11 cellular contexts compared by ENCODE assay signal in genomic region chr12:19507823-19508222, GRCh38.
DNase-seq lines count a peak whose midpoint lies in the region; ATAC-seq and TF ChIP-seq lines count a peak whose summit lies in the region.
"Had no signal": no experiment of that assay in that cellular context is flagged by ENCODE, and none has a peak within 500 bp of the region (broad histone marks: within the 10 kb centered on the region; RNA-seq: fewer than 3 reads in every experiment).

No MANE protein-coding gene starts in this region.

- TF ChIP-seq CTCF in fibroblast of the aortic adventitia (IDR thresholded peaks at IDR 0.05; ENCODE audit: insufficient read depth, low read length) (peak; percentile 44), retinal pigment epithelial cell (conservative IDR thresholded peaks at IDR 0.05; ENCODE audit: low read depth, low read length) (peak; percentile 27)

- ATAC-seq in SK-N-SH treated with all-trans-retinoic acid at 6 μM for 48 hours = peak; percentile 78

- no peak overlapping the region for H3K4me3 ChIP-seq in fibroblast of the aortic adventitia (ENCODE audit: low read depth, low read length)
- no peak overlapping the region for H3K4me3 ChIP-seq in retinal pigment epithelial cell (ENCODE audit: low read length)

- DNase-seq in DMS53 (lab: John Stamatoyannopoulos, UW) (peak; percentile 45), DMS53 treated with DMSO at 0.1 percent for 48 hours (lab: John Stamatoyannopoulos, UW; ENCODE audit: unreplicated experiment) (no peak), fibroblast of the aortic adventitia (ENCODE audit: low read depth) (peak; percentile 64), retinal pigment epithelial cell (ENCODE audit: low read depth) (no peak), COLO829 (ENCODE audit: low spot score) (no peak), retina (no peak)
- no peak for DNase-seq in stimulated activated CD4-positive, alpha-beta T cell treated with anti-CD3 and anti-CD28 coated beads, Interleukin-1b, Interleukin-23, amount 100 ng/mL, for 48 hours
- DNase-seq: AML-193, NCI-H524 treated with DMSO at 0.1 percent for 48 hours, T-helper 1 cell had no signal

TF ChIP-seq in SK-N-SH treated with all-trans-retinoic acid at 6 μM for 48 hours, 23 proteins besides CTCF, POLR2A, EP300 and RAD21:
- TF ChIP-seq ZNF8 (CRISPR knock-in tag; IDR thresholded peaks at IDR 0.05) (no peak), ISL1 (CRISPR knock-in tag; IDR thresholded peaks at IDR 0.05) (no peak), ESRRG (CRISPR knock-in tag; IDR thresholded peaks at IDR 0.05) (no peak), ZNF70 (CRISPR knock-in tag; IDR thresholded peaks at IDR 0.05) (no peak), ZFP30 (CRISPR knock-in tag; IDR thresholded peaks at IDR 0.05) (no peak), BACH2 (CRISPR knock-in tag; IDR thresholded peaks at IDR 0.05; ENCODE audit: borderline replicate concordance) (no peak), GLIS3 (CRISPR knock-in tag; IDR thresholded peaks at IDR 0.05) (no peak), ZFP3 (CRISPR knock-in tag; IDR thresholded peaks at IDR 0.05) (no peak), POU6F1 (CRISPR knock-in tag; IDR thresholded peaks at IDR 0.05; ENCODE audit: borderline replicate concordance, low read depth) (no peak)
TF ChIP-seq in SK-N-SH treated with all-trans-retinoic acid at 6 μM for 48 hours: peak in this region for 0.

Comparison
In these comparisons a context has a peak if more than half of its experiments do, and no peak if none do; other contexts are left out.
1. DNase-seq: peak in DMS53 (single experiment) and fibroblast of the aortic adventitia (single experiment); none in DMS53 treated with DMSO at 0.1 percent for 48 hours (single experiment), retinal pigment epithelial cell (single experiment), stimulated activated CD4-positive, alpha-beta T cell treated with anti-CD3 and anti-CD28 coated beads, Interleukin-1b, Interleukin-23, amount 100 ng/mL, for 48 hours (single experiment), COLO829 (single experiment) and retina (single experiment).